In the genomic region with DNA sequence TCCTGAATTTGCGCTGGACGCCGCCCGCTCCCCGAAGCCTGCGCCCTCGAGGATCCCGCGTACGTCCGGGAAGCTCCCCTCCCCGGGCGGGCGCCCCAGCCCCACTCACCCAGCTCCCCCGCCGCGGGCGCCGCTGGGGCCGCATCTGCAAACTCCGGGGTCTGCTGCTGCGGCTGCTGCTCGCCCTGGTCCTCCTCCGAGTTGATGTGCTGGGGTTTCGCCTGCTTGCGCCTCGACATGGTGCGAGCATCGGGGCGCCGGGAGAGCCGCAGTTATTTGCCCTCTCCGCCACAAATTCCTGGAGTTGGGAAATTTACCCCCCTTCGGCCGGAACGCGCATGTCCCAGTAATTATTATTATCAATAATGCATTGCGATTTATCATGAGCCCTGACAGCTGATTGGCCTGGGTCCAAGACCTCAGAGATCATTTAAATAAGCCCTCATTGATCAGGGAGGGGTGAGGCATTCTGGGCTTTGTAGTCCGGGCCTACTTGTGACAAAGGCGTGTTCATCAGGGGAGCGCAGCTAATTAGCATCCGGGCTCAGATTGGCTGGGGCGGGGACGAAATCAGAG, we compare ENCODE assay signal across 1 cellular context.
A peak's percentile ranks its signal among the peaks of the same experiment; 100 is the strongest.
TF ChIP-seq lines count a peak whose summit lies in the region.

A gene (minus strand): TSS at position 352 of the 576 bp plus-strand sequence. CDS start 113 bp downstream, at position 239.

TF ChIP-seq in H1, 55 proteins besides CTCF, POLR2A, EP300 and RAD21 (continued from another document):
- TF ChIP-seq ASH2L (IDR thresholded peaks at IDR 0.05; ENCODE audit: low read length) (peak; percentile 46), JUND (IDR thresholded peaks at IDR 0.05; ENCODE audit: low read length) (no peak), POLR2AphosphoS5 (IDR thresholded peaks at IDR 0.05; ENCODE audit: low read depth, low read length) (peak; percentile 40; the same call in 1 of the 2 replicates), ZNF274 (IDR thresholded peaks at IDR 0.05; ENCODE audit: borderline replicate concordance, extremely low read depth, low read length) (no peak), TBP (IDR thresholded peaks at IDR 0.05; ENCODE audit: low read depth, low read length) (peak; percentile 60; the same call in 1 of the 2 replicates), TAF1 (IDR thresholded peaks at IDR 0.05; ENCODE audit: low read depth, low read length) (peak; percentile 64), CBX5 (IDR thresholded peaks at IDR 0.05; ENCODE audit: low read depth, low read length) (no peak), CREB1 (IDR thresholded peaks at IDR 0.05) (peak; percentile 83)
